ENCODE assay signal across 8 cellular contexts in the genomic region with DNA sequence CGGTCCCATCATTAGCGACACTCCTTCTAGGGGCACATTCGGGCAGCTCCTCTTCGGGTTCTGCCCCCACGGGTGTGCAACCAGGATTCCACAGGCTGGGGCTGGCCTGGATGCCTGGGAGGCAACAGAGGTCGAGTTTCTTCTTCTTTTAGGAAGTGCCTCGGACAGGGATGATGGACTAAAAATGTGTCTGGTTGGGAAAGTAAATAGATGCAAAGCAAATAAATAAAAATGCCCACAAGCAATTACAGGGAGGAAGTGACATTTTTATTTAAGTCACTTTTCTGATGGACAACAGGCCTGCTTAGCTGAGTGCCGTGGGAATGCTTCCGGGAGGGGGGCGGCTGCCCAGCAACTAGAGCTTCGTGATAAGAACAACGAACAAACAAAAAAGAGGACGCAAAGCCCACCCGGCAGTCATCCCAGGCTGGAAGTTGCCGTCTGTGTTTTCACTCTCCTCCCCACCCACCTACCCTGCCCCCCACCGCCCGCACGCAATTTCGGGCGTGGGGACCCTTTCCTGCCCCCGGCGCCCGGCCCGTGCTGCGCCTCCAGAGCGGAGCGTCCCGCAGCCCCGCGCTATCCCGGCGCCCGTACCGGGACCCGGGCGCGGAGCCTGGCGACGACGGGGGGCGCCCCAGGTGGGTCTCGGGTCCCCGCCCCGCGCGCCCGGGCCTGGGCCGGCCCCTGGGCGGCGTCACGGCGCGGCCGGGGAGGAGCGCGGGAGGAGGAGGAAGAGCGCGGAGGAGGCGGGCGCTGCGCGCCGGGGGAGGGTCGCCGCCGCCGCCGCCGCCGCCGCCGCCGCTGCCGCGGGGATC. TPM values are rescaled to one million over a fixed set of nuclear protein-coding genes. Genes with fewer than 3 reads are reported as not detected.
DNase-seq lines count a peak whose midpoint lies in the region; ATAC-seq and TF ChIP-seq lines count a peak whose summit lies in the region.

No MANE protein-coding gene starts in this region.

- no peak for TF ChIP-seq POLR2A in esophagus muscularis mucosa (IDR thresholded peaks at IDR 0.05; ENCODE audit: low read depth)

- H3K4me1 ChIP-seq in esophagus muscularis mucosa (peaks cover 35 to 50% (median 42%) of the 10 kb centered on the region in 4 donors), tibial artery (peaks cover 0 to 36% (median 24%) of the 10 kb centered on the region in 4 donors)

- H3K9me3 ChIP-seq in esophagus muscularis mucosa (no peaks in the 10 kb centered on the region), tibial artery (no peaks in the 10 kb centered on the region)

- WGBS in esophagus muscularis mucosa = 8% methylated on average over 14 of the region's 75 CpGs

- TF ChIP-seq EP300 in esophagus muscularis mucosa (IDR thresholded peaks at IDR 0.05) = no peak

- peak overlapping the region; percentile 85 for H3K4me3 Mint-ChIP-seq in activated T-cell treated with anti-CD3 and anti-CD28 coated beads, Interleukin-2, amount 50 U/mL, for 4 hours

- H3K36me3 ChIP-seq in esophagus muscularis mucosa = no peaks in the 10 kb centered on the region
- no peaks in the 10 kb centered on the region for H3K36me3 ChIP-seq in tibial artery

- H3K36me3 Mint-ChIP-seq in activated T-cell treated with anti-CD3 and anti-CD28 coated beads, Interleukin-2, amount 50 U/mL, for 4 hours (ENCODE audit: insufficient read depth) = peaks cover 12% of the 10 kb centered on the region

- H3K27ac ChIP-seq in esophagus muscularis mucosa (replicated peaks in 1 of 4) = peak overlapping the region; percentile 86 to 96 (median 92)
- H3K27ac ChIP-seq in tibial artery = peak overlapping the region; percentile 88 to 96

- H3K27me3 ChIP-seq in esophagus muscularis mucosa (no peaks in the 10 kb centered on the region), tibial artery (no peaks in the 10 kb centered on the region)

- H3K4me3 ChIP-seq in esophagus muscularis mucosa (peak overlapping the region; percentile 80 to 98 (median 94)), tibial artery (peak overlapping the region; percentile 66 to 88)

- no peak for TF ChIP-seq CTCF in esophagus muscularis mucosa (IDR thresholded peaks at IDR 0.05)
- TF ChIP-seq CTCF in tibial artery (IDR thresholded peaks at IDR 0.05) = no peak

- H3K9me3 Mint-ChIP-seq in activated T-cell treated with anti-CD3 and anti-CD28 coated beads, Interleukin-2, amount 50 U/mL, for 4 hours = peaks cover 3% of the 10 kb centered on the region

- ATAC-seq in GM18867 (IDR thresholded peaks at IDR 0.05; ENCODE audit: unreplicated experiment) (peak; percentile 82), HG03045 (IDR thresholded peaks at IDR 0.05; ENCODE audit: unreplicated experiment) (peak; percentile 80)
- ATAC-seq in activated T-cell treated with anti-CD3 and anti-CD28 coated beads, Interleukin-2, amount 50 U/mL, for 4 hours = peak; percentile 65 to 71

- peak; percentile 95 for DNase-seq in AG20443 (ENCODE audit: low spot score)
- peak; percentile 39 for DNase-seq in NCI-H748 treated with DMSO at 0.1 percent for 48 hours (lab: John Stamatoyannopoulos, UW)
- peak; percentile 66 for DNase-seq in activated T-cell treated with anti-CD3 and anti-CD28 coated beads, Interleukin-2, amount 50 U/mL, for 4 hours
- no peak for DNase-seq in esophagus muscularis mucosa (ENCODE audit: extremely low spot score)
- DNase-seq in myocyte (ENCODE audit: low read depth) = peak; percentile 65
- DNase-seq in tibial artery = peak in 1 of 2 donors; percentile 72

- no peaks in the 10 kb centered on the region for H3K27me3 Mint-ChIP-seq in activated T-cell treated with anti-CD3 and anti-CD28 coated beads, Interleukin-2, amount 50 U/mL, for 4 hours (ENCODE audit: low read depth)

- intact Hi-C loops in esophagus muscularis mucosa (cut with DNase I) (loop anchor here (2.0 to 10.0 kb wide), 2 partner anchors 169 to 321 kb away; a partner anchor contains a TSS), tibial artery (cut with DNase I; ENCODE audit: low total_unique reads) (loop anchor here (10.0 kb wide), 1 partner anchor 139 kb away; no protein-coding TSS in a partner anchor)

- peaks cover 83% of the 10 kb centered on the region for H3K4me1 Mint-ChIP-seq in activated T-cell treated with anti-CD3 and anti-CD28 coated beads, Interleukin-2, amount 50 U/mL, for 4 hours (ENCODE audit: low read depth)

RNA-seq across cellular contexts. Expression of gene NCK2, which starts 0.4 kb away (rescaled TPM):
- 10 to 100 TPM; 71.6 to 79.1 (median 73.5) TPM for total RNA-seq in activated T-cell treated with anti-CD3 and anti-CD28 coated beads, Interleukin-2, amount 50 U/mL, for 4 hours
- 100 to 1,000 TPM in 2 of 4 donors, 10 to 100 TPM in 2; 59.8 to 130 (median 96.2) TPM for total RNA-seq in esophagus muscularis mucosa
- total RNA-seq in myocyte = 37.3 and 46.6 TPM in 2 replicates
- 29.9 TPM for polyA plus RNA-seq in myocyte (2012)
